10 cellular contexts compared by ENCODE assay signal in genomic region chr17:40530988-40531971, GRCh38. TPM values are rescaled to one million over a fixed set of nuclear protein-coding genes. Genes with fewer than 3 reads are reported as not detected.
DNase-seq lines count a peak whose midpoint lies in the region; ATAC-seq and TF ChIP-seq lines count a peak whose summit lies in the region.
"Had no signal": no experiment of that assay in that cellular context is flagged by ENCODE, and none has a peak within 500 bp of the region (broad histone marks: within the 10 kb centered on the region; RNA-seq: fewer than 3 reads in every experiment).

No MANE protein-coding gene starts in this region.

- peak in 5 of 7 experiments; percentile 49 to 89 (median 66) for DNase-seq in CD8-positive, alpha-beta T cell
- peak in 1 of 3 donors; percentile 55 for DNase-seq in T-helper 17 cell
- peak; percentile 52 to 81 for DNase-seq in stimulated activated CD4-positive, alpha-beta T cell treated with anti-CD3 and anti-CD28 coated beads, Interleukin-15, amount 100 ng/mL, for 1 hour (ENCODE audit: low read depth in 1 of 2, low spot score in 1 of 2)
- no peak for DNase-seq in KG1 (lab: John Stamatoyannopoulos, UW)
- DNase-seq in mesothelial cell of epicardium (ENCODE audit: low spot score in 2 of 2, unreplicated experiment in 2 of 2), result no peak
- DNase-seq: Caco-2, NCI-H748 treated with DMSO at 0.1 percent for 48 hours had no signal

- peak overlapping the region; percentile 78 for H3K27ac Mint-ChIP-seq in CD8-positive, alpha-beta T cell
- H3K27ac Mint-ChIP-seq in T-helper 17 cell (peak overlapping the region; percentile 98), mesothelial cell of epicardium (no peak overlapping the region)
- peak overlapping the region; percentile 94 for H3K27ac Mint-ChIP-seq in activated naive CD8-positive, alpha-beta T cell

- intact Hi-C loops in CD8-positive, alpha-beta T cell (cut with DNase I, micrococcal nuclease), result loop anchor here (1.0 to 5.0 kb wide), 2 partner anchors 14 to 229 kb away; no protein-coding TSS in a partner anchor

- no peak overlapping the region for H3K4me3 ChIP-seq in CD8-positive, alpha-beta T cell (ENCODE audit: low read depth, low read length)

- ATAC-seq in CD8-positive, alpha-beta T cell, result peak; percentile 8
- ATAC-seq in T-helper 17 cell (peak; percentile 7), HG02763 (IDR thresholded peaks at IDR 0.05; ENCODE audit: unreplicated experiment) (no peak), HG02642 (IDR thresholded peaks at IDR 0.05; ENCODE audit: poor library complexity, unreplicated experiment) (no peak)

- peaks cover 75% of the 10 kb centered on the region for H3K4me1 Mint-ChIP-seq in CD8-positive, alpha-beta T cell (ENCODE audit: low read depth)
- peaks cover 45% of the 10 kb centered on the region for H3K4me1 Mint-ChIP-seq in T-helper 17 cell
- H3K4me1 Mint-ChIP-seq in activated naive CD8-positive, alpha-beta T cell (ENCODE audit: low read depth), result peaks cover 71% of the 10 kb centered on the region
- H3K4me1 Mint-ChIP-seq in mesothelial cell of epicardium, result peaks cover 34% of the 10 kb centered on the region

- H3K36me3 Mint-ChIP-seq in CD8-positive, alpha-beta T cell, result no peaks in the 10 kb centered on the region
- H3K36me3 Mint-ChIP-seq in T-helper 17 cell (ENCODE audit: low read depth), result peaks cover 2% of the 10 kb centered on the region
- no peaks in the 10 kb centered on the region for H3K36me3 Mint-ChIP-seq in activated naive CD8-positive, alpha-beta T cell
- no peaks in the 10 kb centered on the region for H3K36me3 Mint-ChIP-seq in mesothelial cell of epicardium

- CTCF ChIA-PET in CD8-positive, alpha-beta T cell (lab: Charles Lee), result interaction anchor here (0.5 to 16.5 kb wide), 25 partner anchors 8 to 228 kb away, joined by 3 to 470 read pairs (median 14); partner anchors contain the start of genes CCR7, IGFBP4 and TOP2A

- H3K27me3 Mint-ChIP-seq in CD8-positive, alpha-beta T cell (ENCODE audit: low read depth), result no peaks in the 10 kb centered on the region
- no peaks in the 10 kb centered on the region for H3K27me3 Mint-ChIP-seq in T-helper 17 cell
- H3K27me3 Mint-ChIP-seq in activated naive CD8-positive, alpha-beta T cell, result no peaks in the 10 kb centered on the region
- no peaks in the 10 kb centered on the region for H3K27me3 Mint-ChIP-seq in mesothelial cell of epicardium (ENCODE audit: low read depth)

- no peaks in the 10 kb centered on the region for H3K9me3 Mint-ChIP-seq in CD8-positive, alpha-beta T cell
- no peaks in the 10 kb centered on the region for H3K9me3 Mint-ChIP-seq in activated naive CD8-positive, alpha-beta T cell (ENCODE audit: low read depth)
- H3K9me3 Mint-ChIP-seq in mesothelial cell of epicardium, result no peaks in the 10 kb centered on the region

- H3K4me1 ChIP-seq in CD8-positive, alpha-beta T cell (ENCODE audit: insufficient read depth, low read length), result peaks cover 70% of the 10 kb centered on the region

- H3K4me3 Mint-ChIP-seq in CD8-positive, alpha-beta T cell, result peak overlapping the region; percentile 30
- H3K4me3 Mint-ChIP-seq in T-helper 17 cell (peak overlapping the region; percentile 66), mesothelial cell of epicardium (no peak overlapping the region)
- peak overlapping the region; percentile 69 for H3K4me3 Mint-ChIP-seq in activated naive CD8-positive, alpha-beta T cell

- no peak for TF ChIP-seq CTCF in CD8-positive, alpha-beta T cell (IDR thresholded peaks at IDR 0.05)
- no peak for TF ChIP-seq CTCF in mesothelial cell of epicardium (IDR thresholded peaks at IDR 0.05; ENCODE audit: unreplicated experiment)

- POLR2A ChIA-PET in CD8-positive, alpha-beta T cell (lab: Charles Lee), result interaction anchor here (1.1 to 26.4 kb wide), 5 partner anchors 14 to 173 kb away, joined by 3 to 755 read pairs (median 17); partner anchors contain the start of genes CCR7 and TOP2A

- no peaks in the 10 kb centered on the region for H3K36me3 ChIP-seq in CD8-positive, alpha-beta T cell (ENCODE audit: insufficient read depth, low read length)

- no peaks in the 10 kb centered on the region for H3K27me3 ChIP-seq in CD8-positive, alpha-beta T cell (ENCODE audit: insufficient read depth, low read length)

- no peaks in the 10 kb centered on the region for H3K9me3 ChIP-seq in CD8-positive, alpha-beta T cell (ENCODE audit: low read length)
- H3K9me3 ChIP-seq in T-helper 17 cell (ENCODE audit: control insufficient read depth, low read length, poor library complexity, severe bottlenecking), result no peaks in the 10 kb centered on the region
- H3K9me3 ChIP-seq: Caco-2 had no signal

- H3K27ac ChIP-seq in CD8-positive, alpha-beta T cell (ENCODE audit: low read depth, low read length), result no peak overlapping the region

RNA-seq across cellular contexts. Expression of gene TNS4, which starts 29.9 kb away (rescaled TPM):
- 1 to 10 TPM; 1.9 to 2.9 TPM for total RNA-seq in CD8-positive, alpha-beta T cell
- total RNA-seq in T-helper 17 cell (1 to 10 TPM in 1 of 2 donors, under 1 TPM in 1; 0.77 to 1.7 TPM), mesothelial cell of epicardium (0.07 TPM in 1 of 3 replicates, not detected in the others)
- total RNA-seq: Caco-2 had no signal

RNA-seq across cellular contexts. Expression of gene CCR7, which starts 34.0 kb away (rescaled TPM):
- 100 to 1,000 TPM; 196 to 199 TPM for total RNA-seq in CD8-positive, alpha-beta T cell
- total RNA-seq in T-helper 17 cell, result 100 to 1,000 TPM; 165 to 182 TPM
- 0.09 TPM in 1 of 3 replicates, not detected in the others for total RNA-seq in mesothelial cell of epicardium
- total RNA-seq: Caco-2 had no signal

Comparison
In these comparisons a context has a peak if more than half of its experiments do, and no peak if none do; other contexts are left out.
1. ATAC-seq: peak in CD8-positive, alpha-beta T cell (single experiment) and T-helper 17 cell (single experiment); none in HG02763 (single experiment) and HG02642 (single experiment).
2. DNase-seq: peak in CD8-positive, alpha-beta T cell (5 of 7) and stimulated activated CD4-positive, alpha-beta T cell treated with anti-CD3 and anti-CD28 coated beads, Interleukin-15, amount 100 ng/mL, for 1 hour (2 of 2); none in KG1 (single experiment) and mesothelial cell of epicardium (0 of 2).
3. RNA of gene CCR7, which starts 34.0 kb away (total RNA-seq): 196 to 199 TPM in CD8-positive, alpha-beta T cell and 165 to 182 TPM in T-helper 17 cell; 0.09 TPM in mesothelial cell of epicardium; every median in the first group is over 100 times any median in the second.